In genomic region chr1:145978860-145979745, GRCh38 we compare ENCODE assay signal across 1 cellular context.
TF ChIP-seq lines count a peak whose summit lies in the region.

No MANE protein-coding gene starts in this region.

TF ChIP-seq in K562, 482 proteins besides CTCF, POLR2A, EP300 and RAD21 (continued from another document and continues in another):
- TF ChIP-seq PBX2 (CRISPR knock-in tag; IDR thresholded peaks at IDR 0.05; ENCODE audit: low read depth): no peak
- 0 out of 2 replicates have a peak, but pooled peaks have one; percentile 5 for TF ChIP-seq PBX2 (tag; conservative IDR thresholded peaks at IDR 0.05; ENCODE audit: low read depth)
- TF ChIP-seq ATF3 (IDR thresholded peaks at IDR 0.05): peak; percentile 88
- TF ChIP-seq ATF3 (CRISPR knock-in tag; conservative IDR thresholded peaks at IDR 0.05): peak; percentile 86
- peak; percentile 97 for TF ChIP-seq ELF1 (tag; IDR thresholded peaks at IDR 0.05)
- TF ChIP-seq PHTF2 (CRISPR knock-in tag; IDR thresholded peaks at IDR 0.05): peak; percentile 63; the same call in 1 of the 2 replicates
- TF ChIP-seq ZBTB33 (CRISPR knock-in tag; IDR thresholded peaks at IDR 0.05): no peak
- 0 out of 2 replicates have a peak, but pooled peaks have one; percentile 27 for TF ChIP-seq CBFA2T3 (IDR thresholded peaks at IDR 0.05)
- TF ChIP-seq ZNF592 (IDR thresholded peaks at IDR 0.05): peak; percentile 91
- peak; percentile 77 for TF ChIP-seq CC2D1A (IDR thresholded peaks at IDR 0.05)
- TF ChIP-seq BHLHE40 (IDR thresholded peaks at IDR 0.05; ENCODE audit: low read length): peak; percentile 67
- peak; percentile 80 for TF ChIP-seq CREM (IDR thresholded peaks at IDR 0.05; ENCODE audit: low read depth)
- peak in 1 of 2 experiments; percentile 69; a peak in 1 of 4 replicates for TF ChIP-seq TEAD1 (CRISPR knock-in tag; IDR thresholded peaks at IDR 0.05)
- no peak for TF ChIP-seq CEBPZ (IDR thresholded peaks at IDR 0.05; ENCODE audit: borderline replicate concordance, low read depth, low read length)
- peak; percentile 85; the same call in 1 of the 2 replicates for TF ChIP-seq ZNF395 (CRISPR knock-in tag; IDR thresholded peaks at IDR 0.05)
- TF ChIP-seq NBN (IDR thresholded peaks at IDR 0.05; ENCODE audit: low read depth): peak; percentile 75; the same call in 1 of the 2 replicates
- no peak for TF ChIP-seq CREB5 (CRISPR knock-in tag; IDR thresholded peaks at IDR 0.05)
- TF ChIP-seq CLOCK (CRISPR knock-in tag; IDR thresholded peaks at IDR 0.05; ENCODE audit: borderline replicate concordance): no peak
- no peak for TF ChIP-seq TFE3 (CRISPR knock-in tag; IDR thresholded peaks at IDR 0.05)
- TF ChIP-seq PML (IDR thresholded peaks at IDR 0.05; ENCODE audit: low read length): 0 out of 2 replicates have a peak, but pooled peaks have one; percentile 12
- TF ChIP-seq GABPA (tag; conservative IDR thresholded peaks at IDR 0.05; ENCODE audit: low read depth): peak; percentile 80
- peak; percentile 74 for TF ChIP-seq RBBP5 (IDR thresholded peaks at IDR 0.05; ENCODE audit: borderline replicate concordance, insufficient read depth, low read length, poor library complexity, severe bottlenecking)
- peak in 1 of 2 experiments; percentile 95; a peak in 2 of 4 replicates for TF ChIP-seq MCM7 (IDR thresholded peaks at IDR 0.05)
- 0 out of 2 replicates have a peak, but pooled peaks have one; percentile 54 for TF ChIP-seq HDAC2 (IDR thresholded peaks at IDR 0.05)
- peak; percentile 41; the same call in 1 of the 2 replicates for TF ChIP-seq STAT6 (CRISPR knock-in tag; IDR thresholded peaks at IDR 0.05)
- peak; percentile 88; the same call in 1 of the 2 replicates for TF ChIP-seq GATAD2B (IDR thresholded peaks at IDR 0.05; ENCODE audit: borderline replicate concordance)
